In genomic region chr2:240965905-240966456, GRCh38 we compare ENCODE assay signal across 24 cellular contexts. TPM values are rescaled to one million over a fixed set of nuclear protein-coding genes. Genes with fewer than 3 reads are reported as not detected.
DNase-seq lines count a peak whose midpoint lies in the region; ATAC-seq, FAIRE-seq and TF ChIP-seq lines count a peak whose summit lies in the region.
"Had no signal": no experiment of that assay in that cellular context is flagged by ENCODE, and none has a peak within 500 bp of the region (broad histone marks: within the 10 kb centered on the region; RNA-seq: fewer than 3 reads in every experiment).

No MANE protein-coding gene starts in this region.

- H2AFZ ChIP-seq in HepG2 (ENCODE audit: low read length) = no peak overlapping the region

- H3K9ac ChIP-seq in NT2/D1 (ENCODE audit: insufficient read length, low read depth) (peak overlapping the region; percentile 24), HepG2 (ENCODE audit: insufficient read depth, low read depth, low read length) (peak overlapping the region; percentile 72)

- ATAC-seq in HepG2 = no peak
- no peak for ATAC-seq in esophagus mucosa
- ATAC-seq: gastrocnemius medialis; PC-3; stimulated activated effector memory CD8-positive, alpha-beta T cell treated with anti-CD3 and anti-CD28 coated beads, Interleukin-12 subunit alpha, Interleukin-12 subunit beta, amount 100 ng/mL, for 72 hours had no signal

- peaks cover 23% of the 10 kb centered on the region for H3K4me1 Mint-ChIP-seq in CD14-positive monocyte
- H3K4me1 Mint-ChIP-seq: stimulated activated effector memory CD8-positive, alpha-beta T cell treated with anti-CD3 and anti-CD28 coated beads, Interleukin-12 subunit alpha, Interleukin-12 subunit beta, amount 100 ng/mL, for 72 hours had no signal

- H3K36me3 ChIP-seq in NT2/D1 (ENCODE audit: insufficient read depth, insufficient read length, low read length) (no peaks in the 10 kb centered on the region), HepG2 (replicated peaks in 1 of 2; ENCODE audit: control insufficient read depth in 1 of 2, insufficient read depth in 2 of 2, low read length in 2 of 2) (no peaks in the 10 kb centered on the region), spleen (no peaks in the 10 kb centered on the region)
- H3K36me3 ChIP-seq: esophagus squamous epithelium, gastrocnemius medialis, suprapubic skin had no signal

- H3K9me3 ChIP-seq in NT2/D1 (ENCODE audit: insufficient read depth, low read length) (peaks cover 4% of the 10 kb centered on the region; the same call in 1 of the 2 replicates), HepG2 (ENCODE audit: low read length) (no peaks in the 10 kb centered on the region), spleen (no peaks in the 10 kb centered on the region)
- H3K9me3 ChIP-seq: esophagus squamous epithelium, gastrocnemius medialis, suprapubic skin had no signal

- TF ChIP-seq EP300 in HepG2 (IDR thresholded peaks at IDR 0.05; ENCODE audit: low read depth in 2 of 2, low read length in 2 of 2) (no peak), HepG2 (CRISPR knock-in tag; IDR thresholded peaks at IDR 0.05; ENCODE audit: borderline replicate concordance) (no peak)

- CTCF ChIA-PET in HepG2 (lab: Yijun Ruan, JAX; ENCODE audit: low intra/inter-chr PET ratio, low total read pairs) = no interaction called here

- POLR2A ChIA-PET in HepG2 (lab: Yijun Ruan, JAX) = interaction anchor here (0.7 to 2.3 kb wide), 5 partner anchors 8 to 52 kb away, joined by 3 to 10 read pairs (median 3); no protein-coding TSS in a partner anchor

- TF ChIP-seq RAD21 in HepG2 (CRISPR knock-in tag; IDR thresholded peaks at IDR 0.05) = no peak

- no peak for FAIRE-seq in HepG2 (lab: Jason Lieb, UNC)
- FAIRE-seq: keratinocyte had no signal

- H3K36me3 Mint-ChIP-seq in CD14-positive monocyte = no peaks in the 10 kb centered on the region
- H3K36me3 Mint-ChIP-seq: stimulated activated effector memory CD8-positive, alpha-beta T cell treated with anti-CD3 and anti-CD28 coated beads, Interleukin-12 subunit alpha, Interleukin-12 subunit beta, amount 100 ng/mL, for 72 hours had no signal

- no peaks in the 10 kb centered on the region for H4K20me1 ChIP-seq in HepG2 (ENCODE audit: insufficient read depth, low read length)

- in situ Hi-C loops in HepG2 (cut with HindIII; ENCODE audit: extremely low pct_ligation_motif_present, low pct_unique_long_range_greater_than_20kb) = no loop called here
- in situ Hi-C loops in GM13976 (cut with MboI; ENCODE audit: low sequenced_read_pairs, unreplicated experiment) = no loop called here

- TF ChIP-seq POLR2A in HepG2 (IDR thresholded peaks at IDR 0.05; ENCODE audit: insufficient read depth in 1 of 2, low read depth in 2 of 2, low read length in 2 of 2) (no peak), spleen (IDR thresholded peaks at IDR 0.05) (no peak)

- peaks cover 0 to 2% (median 0%) of the 10 kb centered on the region in 3 donors for H3K27me3 Mint-ChIP-seq in CD14-positive monocyte (ENCODE audit: low read depth in 3 of 3)

- intact Hi-C loops in CD14-positive monocyte (cut with micrococcal nuclease) (no loop called here), HepG2 (cut with micrococcal nuclease; ENCODE audit: unreplicated experiment) (no loop called here), spleen (cut with DNase I; ENCODE audit: low total_unique reads) (no loop called here)

- H3K4me1 ChIP-seq in NT2/D1 (ENCODE audit: insufficient read depth, insufficient read length) (peaks cover 32% of the 10 kb centered on the region), HepG2 (ENCODE audit: insufficient read depth, low read length) (peaks cover 87% of the 10 kb centered on the region), spleen (peaks cover 14 to 70% (median 37%) of the 10 kb centered on the region in 6 donors)
- H3K4me1 ChIP-seq: gastrocnemius medialis had no signal

- H3K27me3 ChIP-seq in NT2/D1 (ENCODE audit: insufficient read depth, insufficient read length) = no peaks in the 10 kb centered on the region
- peaks cover 2 to 7% of the 10 kb centered on the region in 2 experiments; a peak in 3 of 5 replicates for H3K27me3 ChIP-seq in HepG2 (ENCODE audit: control insufficient read depth in 1 of 2, insufficient read depth in 2 of 2, low read length in 2 of 2)
- no peaks in the 10 kb centered on the region for H3K27me3 ChIP-seq in spleen (replicated peaks in 1 of 7)
- H3K27me3 ChIP-seq: gastrocnemius medialis, suprapubic skin had no signal

- peak overlapping the region; percentile 41 to 69 for H3K4me3 Mint-ChIP-seq in CD14-positive monocyte
- H3K4me3 Mint-ChIP-seq: stimulated activated effector memory CD8-positive, alpha-beta T cell treated with anti-CD3 and anti-CD28 coated beads, Interleukin-12 subunit alpha, Interleukin-12 subunit beta, amount 100 ng/mL, for 72 hours; T-helper 1 cell treated with Interleukin-12 subunit alpha and Interleukin-12 subunit beta and Interleukin-4 antibody, amounts not matched to agents 30 μg/mL and 1 μg/mL, for 36 hours had no signal

- 16% methylated on average over 18 of the region's 28 CpGs for WGBS in HepG2 (ENCODE audit: low lambda C conversion rate)
- WGBS in spleen, 5 donors = 66 to 86% (median 74%) methylated on average over 20 to 28 of the region's 28 CpGs

- H3K4me3 ChIP-seq in NT2/D1 (ENCODE audit: insufficient read length, low read depth) = no peak overlapping the region
- peak overlapping the region; percentile 56 to 85 (median 58) for H3K4me3 ChIP-seq in HepG2 (replicated peaks in 1 of 3; ENCODE audit: insufficient read depth in 1 of 3, low read depth in 2 of 3, low read length in 3 of 3)
- peak overlapping the region in 2 of 8 donors; percentile 13 to 34 for H3K4me3 ChIP-seq in spleen
- H3K4me3 ChIP-seq: esophagus squamous epithelium, gastrocnemius medialis, suprapubic skin had no signal

- peak overlapping the region; percentile 93 for H3K4me2 ChIP-seq in HepG2 (ENCODE audit: low read depth, low read length)

- peak overlapping the region; percentile 2 for H3K27ac ChIP-seq in HepG2 (ENCODE audit: extremely low read length, insufficient read depth, low read length)
- peak overlapping the region; percentile 27 to 97 (median 82) for H3K27ac ChIP-seq in spleen
- H3K27ac ChIP-seq: esophagus squamous epithelium, gastrocnemius medialis, suprapubic skin had no signal

- H3K27ac Mint-ChIP-seq in CD14-positive monocyte = no peak overlapping the region
- H3K27ac Mint-ChIP-seq: stimulated activated effector memory CD8-positive, alpha-beta T cell treated with anti-CD3 and anti-CD28 coated beads, Interleukin-12 subunit alpha, Interleukin-12 subunit beta, amount 100 ng/mL, for 72 hours; T-helper 1 cell treated with Interleukin-12 subunit alpha and Interleukin-12 subunit beta and Interleukin-4 antibody, amounts not matched to agents 30 μg/mL and 1 μg/mL, for 36 hours had no signal

- H3K9me3 Mint-ChIP-seq in CD14-positive monocyte = peaks cover 0 to 6% (median 1%) of the 10 kb centered on the region in 7 donors
- H3K9me3 Mint-ChIP-seq: stimulated activated effector memory CD8-positive, alpha-beta T cell treated with anti-CD3 and anti-CD28 coated beads, Interleukin-12 subunit alpha, Interleukin-12 subunit beta, amount 100 ng/mL, for 72 hours; T-helper 1 cell treated with Interleukin-12 subunit alpha and Interleukin-12 subunit beta and Interleukin-4 antibody, amounts not matched to agents 30 μg/mL and 1 μg/mL, for 36 hours had no signal

- peak; percentile 40 for DNase-seq in CD14-positive monocyte (ENCODE audit: low spot score)
- no peak for DNase-seq in NT2/D1 (ENCODE audit: low read depth, low spot score)
- no peak for DNase-seq in HepG2 (ENCODE audit: low spot score)
- DNase-seq in spleen = peak; percentile 76
- DNase-seq in GM13976 (ENCODE audit: low spot score) = no peak
- no peak for DNase-seq in NCI-H2081 (lab: John Stamatoyannopoulos, UW)
- DNase-seq: activated CD4-positive, alpha-beta T cell treated with anti-CD3 and anti-CD28 coated beads, Interleukin-2, amount 50 U/mL, for 1 hour; cerebellar nuclear complex; COR-L47; DMS79 treated with DMSO at 0.1 percent for 48 hours; esophagus squamous epithelium; Karpas-422; mesendoderm; NCI-H187 treated with DMSO at 0.1 percent for 48 hours; NCI-H2227 treated with DMSO at 0.1 percent for 48 hours; NCI-H774; PC-3; stimulated activated CD4-positive, alpha-beta T cell treated with anti-CD3 and anti-CD28 coated beads, Interleukin-2, amount 100 ng/mL, for 24 hours had no signal

- no peaks in the 10 kb centered on the region for H3K79me2 ChIP-seq in HepG2 (ENCODE audit: insufficient read depth, low read length)

- no TSS peak for BruUV-seq in HepG2 (replicated peaks; lab: Mats Ljungman, UMichigan)

- TF ChIP-seq CTCF in CD14-positive monocyte (IDR thresholded peaks at IDR 0.05) = no peak
- no peak for TF ChIP-seq CTCF in HepG2 (CRISPR knock-in tag; IDR thresholded peaks at IDR 0.05)
- no peak for TF ChIP-seq CTCF in spleen (IDR thresholded peaks at IDR 0.05 in 8 of 11, conservative IDR thresholded peaks at IDR 0.05 in 3 of 11)
- TF ChIP-seq CTCF in GM13976 (IDR thresholded peaks at IDR 0.05; ENCODE audit: borderline replicate concordance, control extremely low read depth, extremely low read depth, insufficient read depth, missing control alignments) = no peak

RNA-seq across cellular contexts. Expression of gene SNED1, which starts 32.4 kb away (rescaled TPM):
- polyA plus RNA-seq in CD14-positive monocyte (under 1 TPM; 0.02 to 0.12 TPM), HepG2 (2011; rRNA removed) (0.35 and 0.65 TPM in 2 replicates), spleen (1 to 10 TPM; 2.6 to 9.5 (median 4.6) TPM)
- total RNA-seq in HepG2 (2016; rRNA removed; fragmentation: Illumina TruSeq; extraction: Trizol) (0.15 TPM in 1 of 2 replicates, not detected in the other), spleen (10 to 100 TPM; 41.2 to 85.3 (median 66.2) TPM), esophagus mucosa (3.9 TPM)
- total RNA-seq in HepG2 (2016; cell fraction: cytosol; rRNA removed; fragmentation: Illumina TruSeq; extraction: Trizol; ENCODE audit: low read depth) = 0.09 and 0.10 TPM in 2 replicates
- total RNA-seq in HepG2 (2016; cell fraction: insoluble cytoplasmic fraction; rRNA removed; fragmentation: Illumina TruSeq; extraction: Trizol) = 0.03 and 0.26 TPM in 2 replicates
- 0.10 and 0.12 TPM in 2 replicates for total RNA-seq in HepG2 (2016; cell fraction: membrane; rRNA removed; fragmentation: Illumina TruSeq; extraction: Trizol)
- 0.13 and 0.62 TPM in 2 replicates for total RNA-seq in HepG2 (2016; cell fraction: nucleus; rRNA removed; fragmentation: Illumina TruSeq; extraction: Trizol)
- 0.06 and 0.32 TPM in 2 replicates for polyA plus RNA-seq in HepG2 (2011; cell fraction: cytosol; rRNA removed)
- polyA plus RNA-seq in HepG2 (2011; cell fraction: nucleus; rRNA removed) = 1.2 and 1.4 TPM in 2 replicates
- polyA plus RNA-seq in HepG2 (2012) = 0.31 and 0.46 TPM in 2 replicates
- polyA plus RNA-seq in HepG2 (2016; cell fraction: cytosol; fragmentation: Illumina TruSeq; extraction: Trizol; ENCODE audit: low read depth) = 0.03 and 0.10 TPM in 2 replicates
- 0.04 and 0.24 TPM in 2 replicates for polyA plus RNA-seq in HepG2 (2016; cell fraction: insoluble cytoplasmic fraction; fragmentation: Illumina TruSeq; extraction: Trizol; ENCODE audit: low read depth)
- 0.02 and 0.09 TPM in 2 replicates for polyA plus RNA-seq in HepG2 (2016; cell fraction: membrane; fragmentation: Illumina TruSeq; extraction: Trizol; ENCODE audit: low read depth)
- polyA plus RNA-seq in HepG2 (2016; cell fraction: nucleus; fragmentation: Illumina TruSeq; extraction: Trizol; ENCODE audit: insufficient read depth, low read depth) = 0.19 and 1.7 TPM in 2 replicates
- polyA minus RNA-seq in HepG2 (2011; rRNA and poly(A)+ RNA removed; ENCODE audit: low replicate concordance) = 0.96 and 3.2 TPM in 2 replicates
- polyA minus RNA-seq in HepG2 (2011; cell fraction: cytosol; rRNA and poly(A)+ RNA removed) = 0.44 and 0.79 TPM in 2 replicates
- 0.52 and 0.99 TPM in 2 replicates for polyA minus RNA-seq in HepG2 (2011; cell fraction: nucleus; rRNA and poly(A)+ RNA removed)

RNA-seq across cellular contexts. Expression of gene CROCC2, which starts 59.8 kb away (rescaled TPM):
- not detected for polyA plus RNA-seq in CD14-positive monocyte
- not detected in 2 replicates for total RNA-seq in HepG2 (2016; rRNA removed; fragmentation: Illumina TruSeq; extraction: Trizol)
- not detected in 2 replicates for total RNA-seq in HepG2 (2016; cell fraction: cytosol; rRNA removed; fragmentation: Illumina TruSeq; extraction: Trizol; ENCODE audit: low read depth)
- total RNA-seq in HepG2 (2016; cell fraction: insoluble cytoplasmic fraction; rRNA removed; fragmentation: Illumina TruSeq; extraction: Trizol) = 0.02 TPM in 1 of 2 replicates, not detected in the other
- not detected in 2 replicates for total RNA-seq in HepG2 (2016; cell fraction: membrane; rRNA removed; fragmentation: Illumina TruSeq; extraction: Trizol)
- total RNA-seq in HepG2 (2016; cell fraction: nucleus; rRNA removed; fragmentation: Illumina TruSeq; extraction: Trizol) = not detected in 2 replicates
- not detected in 2 replicates for polyA plus RNA-seq in HepG2 (2011; rRNA removed)
- polyA plus RNA-seq in HepG2 (2011; cell fraction: cytosol; rRNA removed) = not detected in 2 replicates
- 0.03 TPM in 1 of 2 replicates, not detected in the other for polyA plus RNA-seq in HepG2 (2011; cell fraction: nucleus; rRNA removed)
- 0.13 and 0.15 TPM in 2 replicates for polyA plus RNA-seq in HepG2 (2012)
- polyA plus RNA-seq in HepG2 (2016; cell fraction: cytosol; fragmentation: Illumina TruSeq; extraction: Trizol; ENCODE audit: low read depth) = not detected in 2 replicates
- not detected in 2 replicates for polyA plus RNA-seq in HepG2 (2016; cell fraction: insoluble cytoplasmic fraction; fragmentation: Illumina TruSeq; extraction: Trizol; ENCODE audit: low read depth)
- polyA plus RNA-seq in HepG2 (2016; cell fraction: membrane; fragmentation: Illumina TruSeq; extraction: Trizol; ENCODE audit: low read depth) = not detected in 2 replicates
- polyA plus RNA-seq in HepG2 (2016; cell fraction: nucleus; fragmentation: Illumina TruSeq; extraction: Trizol; ENCODE audit: insufficient read depth, low read depth) = not detected in 2 replicates
- polyA minus RNA-seq in HepG2 (2011; rRNA and poly(A)+ RNA removed; ENCODE audit: low replicate concordance) = not detected in 2 replicates
- polyA minus RNA-seq in HepG2 (2011; cell fraction: cytosol; rRNA and poly(A)+ RNA removed) = not detected in 2 replicates
- polyA minus RNA-seq in HepG2 (2011; cell fraction: nucleus; rRNA and poly(A)+ RNA removed) = not detected in 2 replicates
- total RNA-seq in spleen = 1 to 10 TPM in 4 of 7 donors, under 1 TPM in 3; 0.29 to 3.6 (median 1.1) TPM
- under 1 TPM; 0.04 to 0.74 (median 0.17) TPM for polyA plus RNA-seq in spleen
- 0.12 TPM for total RNA-seq in esophagus mucosa
- total RNA-seq: esophagus squamous epithelium, PC-3, suprapubic skin had no signal
- polyA plus RNA-seq: keratinocyte had no signal

Comparison
In these comparisons a context has a peak if more than half of its experiments do, and no peak if none do; other contexts are left out.
1. DNase-seq: peak in CD14-positive monocyte (single experiment) and spleen (single experiment); none in NT2/D1 (single experiment), HepG2 (single experiment), GM13976 (single experiment) and NCI-H2081 (0 of 2).